ENCODE assay signal across 15 cellular contexts in the genomic region with DNA sequence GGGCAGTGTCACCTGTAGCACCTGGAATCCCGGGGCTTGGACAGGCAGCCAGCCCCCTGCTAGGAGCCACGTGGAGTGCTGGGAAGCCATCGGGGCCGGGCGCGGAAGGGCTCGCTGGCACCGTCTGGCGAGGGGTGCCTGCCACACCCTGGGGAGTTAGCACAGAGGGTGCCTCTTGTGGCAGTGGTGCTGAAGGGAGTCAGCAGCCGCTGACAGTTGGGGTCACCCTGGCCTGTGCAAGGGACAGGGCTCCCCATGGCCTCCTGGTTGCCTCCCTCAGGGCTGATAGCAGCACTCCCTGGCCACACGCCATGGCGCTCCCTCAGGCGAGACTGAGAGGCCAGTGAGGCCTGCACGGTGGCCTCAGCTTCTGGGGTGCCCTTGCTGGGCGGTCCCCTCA. TPM values are rescaled to one million over a fixed set of nuclear protein-coding genes. Genes with fewer than 3 reads are reported as not detected.
"Had no signal": no experiment of that assay in that cellular context is flagged by ENCODE, and none has a peak within 500 bp of the region (broad histone marks: within the 10 kb centered on the region; RNA-seq: fewer than 3 reads in every experiment).

No MANE protein-coding gene starts in this region.

- H3K27ac ChIP-seq: cardiac muscle cell, dorsolateral prefrontal cortex, skin epidermis had no signal

- DNase-seq: activated CD4-positive, alpha-beta T cell treated with anti-CD3 and anti-CD28 coated beads, Interleukin-2, amount 10 ng/mL, durations not matched to agents 7 days and 5 days; activated CD8-positive, alpha-beta memory T cell treated with anti-CD3 and anti-CD28 coated beads, Interleukin-2, amount 50 U/mL, for 48 hours; activated gamma-delta T cell; activated T-cell treated with anti-CD3 and anti-CD28 coated beads, Interleukin-2, amount 50 U/mL, for 72 hours; dorsolateral prefrontal cortex; islet precursor cell; nucleus accumbens; stimulated activated CD4-positive, alpha-beta T cell treated with anti-CD3 and anti-CD28 coated beads, Interleukin-4, amount 100 ng/mL, for 24 hours; stimulated activated naive CD4-positive, alpha-beta T cell; trophoblast cell had no signal

- ATAC-seq: activated naive CD4-positive, alpha-beta T cell treated with anti-CD3 and anti-CD28 coated beads, Interleukin-2, amount 50 U/mL, for 72 hours; activated T-cell treated with anti-CD3 and anti-CD28 coated beads, Interleukin-2, amount 50 U/mL, for 72 hours; left lobe of liver had no signal

- H3K27me3 ChIP-seq: cardiac muscle cell, dorsolateral prefrontal cortex had no signal

- H3K4me3 ChIP-seq: cardiac muscle cell, dorsolateral prefrontal cortex, skin epidermis had no signal

RNA-seq across cellular contexts. Expression of gene GAL3ST2, which starts 56.1 kb away (rescaled TPM):
- total RNA-seq: activated CD4-positive, alpha-beta T cell treated with anti-CD3 and anti-CD28 coated beads, Interleukin-2, amount 10 ng/mL, durations not matched to agents 7 days and 5 days; posterior vena cava had no signal
- polyA plus RNA-seq: cardiac muscle cell had no signal
